22 cellular contexts compared by ENCODE assay signal in genomic region chr4:84809946-84810345, GRCh38.
"Had no signal": no experiment of that assay in that cellular context is flagged by ENCODE, and none has a peak within 500 bp of the region (broad histone marks: within the 10 kb centered on the region; RNA-seq: fewer than 3 reads in every experiment).

No MANE protein-coding gene starts in this region.

- H3K4me3 ChIP-seq: colonic mucosa, sigmoid colon, smooth muscle cell, stomach had no signal

- DNase-seq: activated CD4-positive, alpha-beta memory T cell treated with anti-CD3 and anti-CD28 coated beads, Interleukin-2, amount 10 ng/mL, durations not matched to agents 7 days and 5 days; activated CD4-positive, alpha-beta T cell treated with anti-CD3 and anti-CD28 coated beads, Interleukin-2, amount 10 ng/mL, durations not matched to agents 24 days and 14 days; activated effector memory CD4-positive, alpha-beta T cell treated with Interleukin-2 at 50 U/mL for 16 hours; activated naive CD4-positive, alpha-beta T cell treated with anti-CD3 and anti-CD28 coated beads for 36 hours; activated naive CD8-positive, alpha-beta T cell treated with anti-CD3 and anti-CD28 coated beads, Interleukin-2, amount 10 ng/mL, durations not matched to agents 7 days and 5 days; activated T-cell treated with anti-CD3 and anti-CD28 coated beads, Interleukin-2, amount 50 U/mL, for 72 hours; brain microvascular endothelial cell; central memory CD4-positive, alpha-beta T cell; colonic mucosa; endodermal cell; foreskin keratinocyte; mesendoderm; naive thymus-derived CD4-positive, alpha-beta T cell; retina; sigmoid colon; stimulated activated CD4-positive, alpha-beta T cell treated with anti-CD3 and anti-CD28 coated beads, Interleukin-15, amount 100 ng/mL, for 24 hours; stomach; T-cell had no signal

- ATAC-seq: activated CD4-positive, CD25-positive, alpha-beta regulatory T cell treated with anti-CD3 and anti-CD28 coated beads, Interleukin-2, amount 50 U/mL, for 24 hours; activated T-cell treated with anti-CD3 and anti-CD28 coated beads, Interleukin-2, amount 50 U/mL, for 72 hours; foreskin keratinocyte; naive thymus-derived CD4-positive, alpha-beta T cell; SK-N-SH treated with all-trans-retinoic acid at 6 μM for 48 hours; stimulated activated memory B cell treated with anti-CD40 and anti-IgM and Interleukin-4, amounts not matched to agents 10 μg/mL and 1 μg/mL and 100 μg/mL, for 72 hours; T-cell had no signal
